17 cellular contexts compared by ENCODE assay signal in genomic region chr21:15122241-15122640, GRCh38. TPM values are rescaled to one million over a fixed set of nuclear protein-coding genes. Genes with fewer than 3 reads are reported as not detected.
DNase-seq lines count a peak whose midpoint lies in the region; ATAC-seq, FAIRE-seq and TF ChIP-seq lines count a peak whose summit lies in the region.
"Had no signal": no experiment of that assay in that cellular context is flagged by ENCODE, and none has a peak within 500 bp of the region (broad histone marks: within the 10 kb centered on the region; RNA-seq: fewer than 3 reads in every experiment).

No MANE protein-coding gene starts in this region.

- no peaks in the 10 kb centered on the region for H3K27me3 ChIP-seq in Caco-2 (replicated peaks; ENCODE audit: control insufficient read depth, insufficient read depth, low read length)
- no peaks in the 10 kb centered on the region for H3K27me3 ChIP-seq in PC-3 (ENCODE audit: low read length)

- no peaks in the 10 kb centered on the region for H3K9me2 ChIP-seq in PC-3 (replicated peaks; ENCODE audit: low read length)

- peak overlapping the region; percentile 56 for H3K27ac ChIP-seq in PC-3 (ENCODE audit: low read length)

- POLR2A ChIA-PET in Caco-2 (lab: Charles Lee) (interaction anchor here (0.6 kb wide), 1 partner anchor 494 kb away, joined by 3 read pairs; no protein-coding TSS in a partner anchor), PC-3 (lab: Charles Lee; ENCODE audit: unreplicated experiment) (interaction anchor here (0.6 to 0.7 kb wide), 3 partner anchors 13 to 254 kb away, joined by 3 to 4 read pairs (median 4); no protein-coding TSS in a partner anchor)

- H3K4me3 ChIP-seq in Caco-2 (ENCODE audit: low read depth, low read length), result no peak overlapping the region
- H3K4me3 ChIP-seq in PC-3 (ENCODE audit: low read length), result peak overlapping the region; percentile 38

- peaks cover 16% of the 10 kb centered on the region for H3K4me1 Mint-ChIP-seq in Caco-2 (ENCODE audit: low read depth, unreplicated experiment)
- peaks cover 20% of the 10 kb centered on the region for H3K4me1 Mint-ChIP-seq in progenitor cell of endocrine pancreas (ENCODE audit: low read depth)
- H3K4me1 Mint-ChIP-seq: T-cell had no signal

- FAIRE-seq in HTR-8/SVneo (lab: Jason Lieb, UNC), result no peak
- FAIRE-seq: RCC 7860 had no signal

- H3K4me3 Mint-ChIP-seq in Caco-2 (ENCODE audit: unreplicated experiment), result peak overlapping the region; percentile 60
- peak overlapping the region; percentile 22 for H3K4me3 Mint-ChIP-seq in progenitor cell of endocrine pancreas (ENCODE audit: low read depth)
- H3K4me3 Mint-ChIP-seq: T-cell had no signal

- TF ChIP-seq CTCF in Caco-2 (IDR thresholded peaks at IDR 0.05; ENCODE audit: insufficient read depth in 1 of 2, low read depth in 1 of 2, low read length in 1 of 2, severe bottlenecking in 1 of 2, unreplicated experiment in 1 of 2) (no peak), PC-3 (conservative IDR thresholded peaks at IDR 0.05; ENCODE audit: low read depth, low read length) (no peak), progenitor cell of endocrine pancreas (IDR thresholded peaks at IDR 0.05; ENCODE audit: unreplicated experiment) (no peak)

- H2AFZ ChIP-seq in PC-3 (ENCODE audit: low read length), result peak overlapping the region; percentile 90; the same call in 1 of the 2 replicates

- no peak overlapping the region for H3K9ac ChIP-seq in PC-3 (ENCODE audit: low read length)

- no peaks in the 10 kb centered on the region for H3K79me2 ChIP-seq in PC-3 (ENCODE audit: low read length)

- no peaks in the 10 kb centered on the region for H3K27me3 Mint-ChIP-seq in Caco-2 (ENCODE audit: insufficient read depth, unreplicated experiment)
- no peaks in the 10 kb centered on the region for H3K27me3 Mint-ChIP-seq in progenitor cell of endocrine pancreas

- no peaks in the 10 kb centered on the region for H3K36me3 ChIP-seq in Caco-2 (ENCODE audit: control insufficient read depth, insufficient read depth, low read length)
- H3K36me3 ChIP-seq in PC-3 (ENCODE audit: low read depth, low read length), result no peaks in the 10 kb centered on the region

- no peaks in the 10 kb centered on the region for H3K36me3 Mint-ChIP-seq in Caco-2 (ENCODE audit: insufficient read depth, unreplicated experiment)
- H3K36me3 Mint-ChIP-seq in progenitor cell of endocrine pancreas (ENCODE audit: insufficient read depth), result no peaks in the 10 kb centered on the region
- H3K36me3 Mint-ChIP-seq: T-cell had no signal

- H3K4me1 ChIP-seq in Caco-2, result peaks cover 16% of the 10 kb centered on the region
- peaks cover 16% of the 10 kb centered on the region for H3K4me1 ChIP-seq in PC-3 (ENCODE audit: insufficient read depth, low read length)

- H3K9me3 Mint-ChIP-seq in Caco-2 (ENCODE audit: unreplicated experiment) (no peaks in the 10 kb centered on the region), progenitor cell of endocrine pancreas (ENCODE audit: low read depth) (no peaks in the 10 kb centered on the region)
- H3K9me3 Mint-ChIP-seq: T-cell had no signal

- intact Hi-C loops in Caco-2 (cut with micrococcal nuclease; ENCODE audit: unreplicated experiment), result no loop called here
- intact Hi-C loops in PC-3 (cut with micrococcal nuclease), result loop anchor here (5.0 kb wide), 1 partner anchor 55 kb away; no protein-coding TSS in a partner anchor
- intact Hi-C loops in left cardiac atrium (cut with DNase I), result loop anchor here in 1 of 2 donors (5.0 kb wide), 2 partner anchors 55 to 80 kb away; no protein-coding TSS in a partner anchor
- intact Hi-C loops in sciatic nerve (cut with DNase I), result no loop called here

- peak; percentile 87 for ATAC-seq in PC-3
- ATAC-seq in left cardiac atrium, result peak; percentile 41 to 69
- no peak for ATAC-seq in sciatic nerve
- ATAC-seq: T-cell had no signal

- H3K27ac Mint-ChIP-seq in Caco-2 (ENCODE audit: unreplicated experiment), result peak overlapping the region; percentile 6
- peak overlapping the region; percentile 96 for H3K27ac Mint-ChIP-seq in progenitor cell of endocrine pancreas
- H3K27ac Mint-ChIP-seq: T-cell had no signal

- H4K20me1 ChIP-seq in PC-3 (ENCODE audit: low read length), result no peaks in the 10 kb centered on the region

- H3K9me3 ChIP-seq in Caco-2 (no peaks in the 10 kb centered on the region), PC-3 (ENCODE audit: low read length) (no peaks in the 10 kb centered on the region)

- peak overlapping the region; percentile 65 for H3K4me2 ChIP-seq in PC-3 (ENCODE audit: low read length)

- H3F3A ChIP-seq in PC-3 (ENCODE audit: low read length, unreplicated experiment), result no peaks in the 10 kb centered on the region

- BruUV-seq in Caco-2 (replicated peaks; lab: Mats Ljungman, UMichigan) (no TSS peak), PC-3 (replicated peaks; lab: Mats Ljungman, UMichigan) (no TSS peak)

- DNase-seq in Caco-2, result peak in 1 of 2 experiments; percentile 2
- peak; percentile 68 for DNase-seq in PC-3
- DNase-seq in left cardiac atrium, result no peak
- DNase-seq in progenitor cell of endocrine pancreas (ENCODE audit: low spot score, unreplicated experiment), result no peak
- DNase-seq in inferior parietal cortex (ENCODE audit: extremely low spot score), result no peak
- DNase-seq in D341Med (ENCODE audit: low spot score), result no peak
- no peak for DNase-seq in sciatic nerve (ENCODE audit: low spot score)
- DNase-seq in HTR-8/SVneo (ENCODE audit: insufficient read length, low spot score), result no peak
- DNase-seq: activated CD4-positive, CD25-positive, alpha-beta regulatory T cell; activated CD8-positive, alpha-beta memory T cell treated with anti-CD3 and anti-CD28 coated beads, Interleukin-2, amount 50 U/mL, for 4 hours; activated naive CD4-positive, alpha-beta T cell treated with Interleukin-2 at 50 U/mL for 16 hours; central memory CD4-positive, alpha-beta T cell; NCI-H1930; NCI-H526 treated with DMSO at 0.1 percent for 48 hours; stimulated activated CD4-positive, alpha-beta T cell treated with anti-CD3 and anti-CD28 coated beads, Interleukin-15, amount 100 ng/mL, for 24 hours; T-cell had no signal

- CTCF ChIA-PET in Caco-2 (lab: Charles Lee), result interaction anchor here (1.2 to 1.7 kb wide), 2 partner anchors 18 to 57 kb away, joined by 4 to 7 read pairs; partner anchors contain the start of gene NRIP1
- CTCF ChIA-PET in PC-3 (lab: Charles Lee), result interaction anchor here (0.6 kb wide), 1 partner anchor 36 kb away, joined by 3 read pairs; no protein-coding TSS in a partner anchor

RNA-seq across cellular contexts. Expression of gene NRIP1, which starts 57.4 kb away (rescaled TPM):
- total RNA-seq in Caco-2 (2022) (24.7 and 28.6 TPM in 2 replicates), PC-3 (2014; rRNA removed) (68.0 and 69.2 TPM in 2 replicates), left cardiac atrium (10 to 100 TPM; 30.1 to 36.4 TPM), progenitor cell of endocrine pancreas (66.0 and 69.4 TPM in 2 replicates), sciatic nerve (59.6 TPM)
